Comparison of ENCODE assay signal across 8 cellular contexts in genomic region chr17:64025732-64026294, GRCh38. TPM values are rescaled to one million over a fixed set of nuclear protein-coding genes. Genes with fewer than 3 reads are reported as not detected.
DNase-seq lines count a peak whose midpoint lies in the region; ATAC-seq, FAIRE-seq and TF ChIP-seq lines count a peak whose summit lies in the region.

No MANE protein-coding gene starts in this region.

- peaks cover 0 to 4% (median 0%) of the 10 kb centered on the region in 4 donors for H3K4me1 ChIP-seq in right lobe of liver

- peak; percentile 71 for FAIRE-seq in GM12891 (lab: Jason Lieb, UNC)

- no peak overlapping the region for H3K4me3 ChIP-seq in right lobe of liver

- DNase-seq in GM12891 (ENCODE audit: insufficient read length, low spot score): no peak
- peak; percentile 88 for DNase-seq in NCI-H510A (lab: John Stamatoyannopoulos, UW)
- DNase-seq in cerebellum (ENCODE audit: low spot score): peak; percentile 42
- DNase-seq in right lobe of liver: peak; percentile 69 to 84 (median 81)
- DNase-seq in stimulated activated CD4-positive, alpha-beta T cell treated with anti-CD3 and anti-CD28 coated beads, Interleukin-4, amount 100 ng/mL, for 48 hours (ENCODE audit: low read depth in 2 of 2): peak; percentile 79 to 81

- intact Hi-C loops in right lobe of liver (cut with DNase I): loop anchor here in 1 of 2 donors (5.0 kb wide), 2 partner anchors 106 to 114 kb away; partner anchors contain the start of genes CSHL1 and ERN1

- TF ChIP-seq POLR2A in GM12891 (IDR thresholded peaks at IDR 0.05; ENCODE audit: low read depth, low read length) (no peak), right lobe of liver (IDR thresholded peaks at IDR 0.05) (no peak)

- ATAC-seq in HG03175 (IDR thresholded peaks at IDR 0.05; ENCODE audit: unreplicated experiment) (peak; percentile 66), right lobe of liver (peak; percentile 82 to 90 (median 86)), HG02623 (IDR thresholded peaks at IDR 0.05; ENCODE audit: unreplicated experiment) (no peak)
- peak; percentile 48 to 60 for ATAC-seq in activated CD4-positive, CD25-positive, alpha-beta regulatory T cell treated with anti-CD3 and anti-CD28 coated beads, Interleukin-2, amount 50 U/mL, for 24 hours

- no peaks in the 10 kb centered on the region for H3K9me3 ChIP-seq in right lobe of liver

- peak overlapping the region in 1 of 3 donors; percentile 6 for H3K27ac ChIP-seq in right lobe of liver

- no peaks in the 10 kb centered on the region for H3K27me3 ChIP-seq in right lobe of liver

- TF ChIP-seq CTCF in right lobe of liver (IDR thresholded peaks at IDR 0.05): peak; percentile 77 to 92 (median 84)

- H3K36me3 ChIP-seq in right lobe of liver: no peaks in the 10 kb centered on the region

- WGBS in right lobe of liver (ENCODE audit: insufficient coverage, low coverage, low lambda C conversion rate, missing lambda C conversion rate): under 1% methylated on average over 11 of the region's 21 CpGs

TF ChIP-seq in GM12891, 5 proteins besides CTCF, POLR2A, EP300 and RAD21:
- TF ChIP-seq PAX5 (IDR thresholded peaks at IDR 0.05; ENCODE audit: insufficient read depth, low read length, severe bottlenecking): no peak
- TF ChIP-seq SPI1 (IDR thresholded peaks at IDR 0.05; ENCODE audit: low read depth, low read length): no peak
- no peak for TF ChIP-seq POLR2AphosphoS5 (IDR thresholded peaks at IDR 0.05; ENCODE audit: low read depth, low read length)
- no peak for TF ChIP-seq TAF1 (IDR thresholded peaks at IDR 0.05; ENCODE audit: low read depth, low read length)
- no peak for TF ChIP-seq POU2F2 (IDR thresholded peaks at IDR 0.05; ENCODE audit: low read depth, low read length)

RNA-seq across cellular contexts. Expression of gene ICAM2, which starts 5.4 kb away (rescaled TPM):
- polyA plus RNA-seq in GM12891 (2012; ENCODE audit: low read depth, missing spikeins): 38.2 TPM
- total RNA-seq in cerebellum (6.3 TPM), right lobe of liver (10 to 100 TPM in 3 of 6 experiments, 1 to 10 TPM in 3; 5.5 to 16.1 (median 8.6) TPM)

RNA-seq across cellular contexts. Expression of gene PRR29, which starts 27.7 kb away (rescaled TPM):
- polyA plus RNA-seq in GM12891 (2012; ENCODE audit: low read depth, missing spikeins): 0.64 TPM
- total RNA-seq in cerebellum (2.5 TPM), right lobe of liver (under 1 TPM in 3 of 6 experiments, not detected in 3; 0.07 to 0.33 (median 0.12) TPM)

RNA-seq across cellular contexts. Expression of gene SCN4A, which starts 53.1 kb away (rescaled TPM):
- 0.19 TPM for polyA plus RNA-seq in GM12891 (2012; ENCODE audit: low read depth, missing spikeins)
- total RNA-seq in cerebellum (0.09 TPM), right lobe of liver (1 to 10 TPM in 1 of 6 experiments, under 1 TPM in 5; 0.10 to 1.4 (median 0.20) TPM)
